Comparison of ENCODE assay signal across 8 cellular contexts in the genomic region with DNA sequence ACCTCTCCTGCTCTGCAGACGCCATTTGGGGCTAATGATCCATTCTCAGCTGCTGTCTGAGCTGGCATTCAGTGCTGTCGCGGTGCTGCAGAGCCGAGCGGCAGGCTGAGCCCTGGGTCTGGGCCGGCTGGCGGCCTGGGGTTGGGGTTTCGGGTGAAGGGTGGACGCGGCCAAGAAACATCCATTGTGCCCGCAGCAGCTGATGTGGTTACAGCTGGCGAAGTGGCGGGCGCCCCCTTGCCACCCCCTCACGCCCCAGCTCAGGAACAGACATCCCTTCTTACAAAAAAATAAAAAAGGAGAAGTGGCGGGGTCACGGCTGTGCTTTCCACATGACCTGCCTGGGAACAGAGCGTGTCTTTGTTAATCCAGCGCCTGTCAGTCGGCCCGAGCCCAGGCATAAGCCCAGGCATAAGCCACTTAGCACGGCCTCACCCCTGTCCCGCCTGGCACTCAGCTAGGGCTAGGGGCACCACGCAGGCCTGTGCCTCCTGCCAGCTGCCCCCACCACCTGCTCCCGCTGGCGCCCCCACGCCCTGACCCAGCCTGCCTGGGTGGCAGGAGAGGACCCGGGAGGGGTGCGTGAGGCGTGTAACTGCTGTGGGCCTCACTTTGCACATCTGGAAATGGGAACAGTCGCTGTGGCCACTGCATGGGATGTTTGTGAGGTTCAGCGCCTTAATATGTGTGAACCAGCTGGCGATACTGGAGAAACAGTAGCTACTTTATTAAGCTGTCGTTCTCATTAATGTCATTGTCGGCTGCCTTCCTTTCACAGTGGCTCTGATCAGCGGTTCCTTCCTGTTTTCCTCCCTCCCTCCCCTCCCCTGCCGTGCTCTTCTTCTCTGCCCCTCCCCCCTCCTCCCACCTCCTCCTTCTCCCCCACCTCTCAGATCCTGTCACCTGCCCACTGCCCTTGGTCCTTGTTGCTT.
A peak's percentile ranks its signal among the peaks of the same experiment; 100 is the strongest.
DNase-seq lines count a peak whose midpoint lies in the region; ATAC-seq and TF ChIP-seq lines count a peak whose summit lies in the region.

No MANE protein-coding gene starts in this region.

- no peaks in the 10 kb centered on the region for H3K36me3 Mint-ChIP-seq in activated CD4-positive, alpha-beta T cell treated with anti-CD3 and anti-CD28 coated beads, Interleukin-2, amount 10 ng/mL, durations not matched to agents 24 days and 14 days (ENCODE audit: low read depth)
- H3K36me3 Mint-ChIP-seq in stimulated activated memory B cell treated with anti-CD40 and anti-IgM and Interleukin-4, amounts not matched to agents 10 μg/mL and 1 μg/mL and 100 μg/mL, for 72 hours: no peaks in the 10 kb centered on the region
- H3K36me3 Mint-ChIP-seq in progenitor cell of endocrine pancreas (ENCODE audit: insufficient read depth): no peaks in the 10 kb centered on the region

- H3K27ac Mint-ChIP-seq in activated CD4-positive, alpha-beta T cell treated with anti-CD3 and anti-CD28 coated beads, Interleukin-2, amount 10 ng/mL, durations not matched to agents 24 days and 14 days: peak overlapping the region; percentile 47
- peak overlapping the region; percentile 81 for H3K27ac Mint-ChIP-seq in stimulated activated memory B cell treated with anti-CD40 and anti-IgM and Interleukin-4, amounts not matched to agents 10 μg/mL and 1 μg/mL and 100 μg/mL, for 72 hours
- H3K27ac Mint-ChIP-seq in progenitor cell of endocrine pancreas: no peak overlapping the region

- ATAC-seq in left cardiac atrium: peak; percentile 56 to 62
- ATAC-seq in stimulated activated memory B cell treated with anti-CD40 and anti-IgM and Interleukin-4, amounts not matched to agents 10 μg/mL and 1 μg/mL and 100 μg/mL, for 72 hours: peak; percentile 75
- ATAC-seq in HG03095 (IDR thresholded peaks at IDR 0.05; ENCODE audit: unreplicated experiment): no peak

- H3K4me1 Mint-ChIP-seq in activated CD4-positive, alpha-beta T cell treated with anti-CD3 and anti-CD28 coated beads, Interleukin-2, amount 10 ng/mL, durations not matched to agents 24 days and 14 days: peaks cover 40% of the 10 kb centered on the region
- H3K4me1 Mint-ChIP-seq in stimulated activated memory B cell treated with anti-CD40 and anti-IgM and Interleukin-4, amounts not matched to agents 10 μg/mL and 1 μg/mL and 100 μg/mL, for 72 hours: peaks cover 67% of the 10 kb centered on the region
- peaks cover 23% of the 10 kb centered on the region for H3K4me1 Mint-ChIP-seq in progenitor cell of endocrine pancreas (ENCODE audit: low read depth)

- no peak for TF ChIP-seq CTCF in progenitor cell of endocrine pancreas (IDR thresholded peaks at IDR 0.05; ENCODE audit: unreplicated experiment)

- intact Hi-C loops in activated CD4-positive, alpha-beta T cell treated with anti-CD3 and anti-CD28 coated beads, Interleukin-2, amount 10 ng/mL, durations not matched to agents 24 days and 14 days (cut with micrococcal nuclease): no loop called here
- intact Hi-C loops in left cardiac atrium (cut with DNase I): loop anchor here in 1 of 2 donors (10.0 kb wide), 2 partner anchors 65 to 305 kb away; a partner anchor contains a TSS

- peak overlapping the region; percentile 50 for H3K4me3 Mint-ChIP-seq in activated CD4-positive, alpha-beta T cell treated with anti-CD3 and anti-CD28 coated beads, Interleukin-2, amount 10 ng/mL, durations not matched to agents 24 days and 14 days
- H3K4me3 Mint-ChIP-seq in stimulated activated memory B cell treated with anti-CD40 and anti-IgM and Interleukin-4, amounts not matched to agents 10 μg/mL and 1 μg/mL and 100 μg/mL, for 72 hours: peak overlapping the region; percentile 68
- H3K4me3 Mint-ChIP-seq in progenitor cell of endocrine pancreas (ENCODE audit: low read depth): no peak overlapping the region

- no peaks in the 10 kb centered on the region for H3K27me3 Mint-ChIP-seq in activated CD4-positive, alpha-beta T cell treated with anti-CD3 and anti-CD28 coated beads, Interleukin-2, amount 10 ng/mL, durations not matched to agents 24 days and 14 days
- peaks cover 13% of the 10 kb centered on the region for H3K27me3 Mint-ChIP-seq in stimulated activated memory B cell treated with anti-CD40 and anti-IgM and Interleukin-4, amounts not matched to agents 10 μg/mL and 1 μg/mL and 100 μg/mL, for 72 hours
- H3K27me3 Mint-ChIP-seq in progenitor cell of endocrine pancreas: peaks cover 14% of the 10 kb centered on the region

- DNase-seq in activated CD4-positive, alpha-beta T cell treated with anti-CD3 and anti-CD28 coated beads, Interleukin-2, amount 10 ng/mL, durations not matched to agents 24 days and 14 days: peak; percentile 73
- DNase-seq in activated CD4-positive, alpha-beta T cell treated with anti-CD3 and anti-CD28 coated beads, Interleukin-2, amount 50 U/mL, for 4 hours: no peak
- peak; percentile 32 for DNase-seq in SW480 (ENCODE audit: low spot score)
- peak; percentile 68 for DNase-seq in left cardiac atrium
- no peak for DNase-seq in NCI-H2107 treated with DMSO at 0.1 percent for 48 hours (lab: John Stamatoyannopoulos, UW; ENCODE audit: unreplicated experiment)
- no peak for DNase-seq in progenitor cell of endocrine pancreas (ENCODE audit: low spot score, unreplicated experiment)

- no peaks in the 10 kb centered on the region for H3K9me3 Mint-ChIP-seq in activated CD4-positive, alpha-beta T cell treated with anti-CD3 and anti-CD28 coated beads, Interleukin-2, amount 10 ng/mL, durations not matched to agents 24 days and 14 days
- no peaks in the 10 kb centered on the region for H3K9me3 Mint-ChIP-seq in stimulated activated memory B cell treated with anti-CD40 and anti-IgM and Interleukin-4, amounts not matched to agents 10 μg/mL and 1 μg/mL and 100 μg/mL, for 72 hours
- H3K9me3 Mint-ChIP-seq in progenitor cell of endocrine pancreas (ENCODE audit: low read depth): no peaks in the 10 kb centered on the region

Comparison
In these comparisons a context has a peak if more than half of its experiments do, and no peak if none do; other contexts are left out.
1. DNase-seq: peak in activated CD4-positive, alpha-beta T cell treated with anti-CD3 and anti-CD28 coated beads, Interleukin-2, amount 10 ng/mL, durations not matched to agents 24 days and 14 days (single experiment), SW480 (single experiment) and left cardiac atrium (single experiment); none in activated CD4-positive, alpha-beta T cell treated with anti-CD3 and anti-CD28 coated beads, Interleukin-2, amount 50 U/mL, for 4 hours (0 of 2), NCI-H2107 treated with DMSO at 0.1 percent for 48 hours (single experiment) and progenitor cell of endocrine pancreas (single experiment).